33 cellular contexts compared by ENCODE assay signal in genomic region chr5:28544501-28544900, GRCh38.
"Had no signal": no experiment of that assay in that cellular context is flagged by ENCODE, and none has a peak within 500 bp of the region (broad histone marks: within the 10 kb centered on the region; RNA-seq: fewer than 3 reads in every experiment).

No MANE protein-coding gene starts in this region.

- H3K4me3 ChIP-seq: adrenal gland, ascending aorta, body of pancreas, breast epithelium, cardiac muscle cell had no signal

- H3K27ac ChIP-seq: adrenal gland, ascending aorta, body of pancreas, breast epithelium, cardiac muscle cell had no signal

- DNase-seq: activated effector memory CD4-positive, alpha-beta T cell treated with anti-CD3 and anti-CD28 coated beads, Interleukin-2, amount 50 U/mL, for 16 hours; activated effector memory CD4-positive, alpha-beta T cell treated with Interleukin-2 at 50 U/mL for 16 hours; activated gamma-delta T cell; activated gamma-delta T cell treated with Interleukin-2 at 50 U/mL for 16 hours; activated naive CD4-positive, alpha-beta T cell; activated naive CD4-positive, alpha-beta T cell treated with anti-CD3 and anti-CD28 coated beads for 36 hours; activated naive CD4-positive, alpha-beta T cell treated with anti-CD3 and anti-CD28 coated beads, Interleukin-2, amount 10 ng/mL, durations not matched to agents 7 days and 5 days; activated naive CD4-positive, alpha-beta T cell treated with anti-CD3 and anti-CD28 coated beads, Interleukin-2, amount 50 U/mL, for 16 hours; activated naive CD4-positive, alpha-beta T cell treated with Interleukin-2 at 50 U/mL for 16 hours; activated naive CD8-positive, alpha-beta T cell treated with anti-CD3 and anti-CD28 coated beads for 36 hours; activated naive CD8-positive, alpha-beta T cell treated with anti-CD3 and anti-CD28 coated beads, Interleukin-2, amount 10 ng/mL, durations not matched to agents 7 days and 5 days; activated naive CD8-positive, alpha-beta T cell treated with anti-CD3 and anti-CD28 coated beads, Interleukin-2, amount 50 U/mL, for 24 hours; activated T-cell treated with anti-CD3 and anti-CD28 coated beads, Interleukin-2, amount 50 U/mL, for 1 hour; activated T-cell treated with anti-CD3 and anti-CD28 coated beads, Interleukin-2, amount 50 U/mL, for 24 hours; activated T-cell treated with anti-CD3 and anti-CD28 coated beads, Interleukin-2, amount 50 U/mL, for 4 hours; activated T-cell treated with anti-CD3 and anti-CD28 coated beads, Interleukin-2, amount 50 U/mL, for 48 hours; activated T-cell treated with anti-CD3 and anti-CD28 coated beads, Interleukin-2, amount 50 U/mL, for 72 hours; adrenal gland; amniotic stem cell; amygdala; anterior cingulate cortex; aorta; body of pancreas; caudate nucleus; central memory CD4-positive, alpha-beta T cell; cerebellar nuclear complex had no signal

- H3K4me1 ChIP-seq: adrenal gland, ascending aorta, body of pancreas, breast epithelium had no signal

- FAIRE-seq: astrocyte, bronchial epithelial cell had no signal

- H3K9me3 ChIP-seq: adrenal gland, ascending aorta, body of pancreas, breast epithelium had no signal

- H3K27me3 ChIP-seq: adrenal gland, ascending aorta, body of pancreas, breast epithelium, cardiac muscle cell had no signal

- H3K36me3 ChIP-seq: adrenal gland, ascending aorta, breast epithelium, cardiac muscle cell had no signal

- ATAC-seq: activated naive CD4-positive, alpha-beta T cell treated with anti-CD3 and anti-CD28 coated beads, Interleukin-2, amount 50 U/mL, for 72 hours; activated naive CD8-positive, alpha-beta T cell treated with anti-CD3 and anti-CD28 coated beads, Interleukin-2, amount 50 U/mL, for 24 hours; activated T-cell treated with anti-CD3 and anti-CD28 coated beads, Interleukin-2, amount 50 U/mL, for 4 hours; activated T-cell treated with anti-CD3 and anti-CD28 coated beads, Interleukin-2, amount 50 U/mL, for 72 hours; activated T-helper 17 cell treated with anti-CD3 and anti-CD28 coated beads, Interleukin-2, amount 50 U/mL, for 72 hours; body of pancreas had no signal
